ENCODE assay signal across 17 cellular contexts in genomic region chr11:2510626-2511402, GRCh38.
A peak's percentile ranks its signal among the peaks of the same experiment; 100 is the strongest.
DNase-seq lines count a peak whose midpoint lies in the region; ATAC-seq and TF ChIP-seq lines count a peak whose summit lies in the region.
"Had no signal": no experiment of that assay in that cellular context is flagged by ENCODE, and none has a peak within 500 bp of the region (broad histone marks: within the 10 kb centered on the region; RNA-seq: fewer than 3 reads in every experiment).

No MANE protein-coding gene starts in this region.

- H4K20me1 ChIP-seq in osteoblast (ENCODE audit: insufficient read depth, low read length): no peaks in the 10 kb centered on the region

- TF ChIP-seq CTCF in HEK293 (tag by site-specific recombination; IDR thresholded peaks at IDR 0.05) (no peak), osteoblast (IDR thresholded peaks at IDR 0.05; ENCODE audit: extremely low read depth, low read depth, low read length) (no peak), MCF 10A (IDR thresholded peaks at IDR 0.05; ENCODE audit: unreplicated experiment) (no peak)

- H3K36me3 ChIP-seq in HEK293 (ENCODE audit: control insufficient read depth in 2 of 2, insufficient read depth in 1 of 2, low read length in 2 of 2) (no peaks in the 10 kb centered on the region), osteoblast (ENCODE audit: insufficient read depth, low read length) (no peaks in the 10 kb centered on the region)
- H3K36me3 ChIP-seq: colonic mucosa had no signal

- CTCF ChIA-PET in HEK293 (lab: Yijun Ruan, JAX): interaction anchor here (0.7 to 1.0 kb wide), 3 partner anchors 22 to 382 kb away, joined by 3 read pairs; no protein-coding TSS in a partner anchor
- CTCF ChIA-PET in MCF 10A (lab: Yijun Ruan, JAX): interaction anchor here (0.7 to 1.3 kb wide), 3 partner anchors 21 to 90 kb away, joined by 3 to 4 read pairs (median 3); no protein-coding TSS in a partner anchor

- no peaks in the 10 kb centered on the region for H3K9me3 Mint-ChIP-seq in MCF 10A (ENCODE audit: unreplicated experiment)
- H3K9me3 Mint-ChIP-seq: HFFc6 had no signal

- H3K9me3 ChIP-seq in HEK293 (ENCODE audit: control insufficient read depth, insufficient read depth, low read depth, low read length): no peaks in the 10 kb centered on the region
- H3K9me3 ChIP-seq in osteoblast (ENCODE audit: low read depth, low read length): no peaks in the 10 kb centered on the region
- H3K9me3 ChIP-seq: colonic mucosa had no signal

- no TSS peak for BruUV-seq in MCF 10A (replicated peaks; lab: Mats Ljungman, UMichigan)

- peak; percentile 5 for DNase-seq in CD1c-positive myeloid dendritic cell (ENCODE audit: extremely low spot score)
- DNase-seq in Right ventricle myocardium superior: peak; percentile 46
- peak; percentile 79 for DNase-seq in osteoblast (ENCODE audit: insufficient read length, low spot score, missing footprints)
- DNase-seq in MCF 10A (ENCODE audit: unreplicated experiment): no peak
- DNase-seq in hippocampal formation (lab: John Stamatoyannopoulos, UW): no peak
- DNase-seq in activated effector memory CD4-positive, alpha-beta T cell treated with anti-CD3 and anti-CD28 coated beads, Interleukin-2, amount 50 U/mL, for 16 hours: no peak
- DNase-seq: activated CD4-positive, alpha-beta T cell treated with anti-CD3 and anti-CD28 coated beads for 36 hours; Calu3; HFFc6; KBM-7; left colon; NCI-H2029; NK-92 treated with Interleukin-12 subunit alpha and Interleukin-12 subunit beta, amount 100 ng/mL, for 24 hours had no signal

- no peaks in the 10 kb centered on the region for H3K79me2 ChIP-seq in osteoblast (ENCODE audit: insufficient read depth, low read length)

- H3K27ac ChIP-seq in HEK293 (ENCODE audit: extremely low read depth, low read depth, low read length): no peak overlapping the region
- H3K27ac ChIP-seq in osteoblast (ENCODE audit: low read depth, low read length): no peak overlapping the region
- H3K27ac ChIP-seq: colonic mucosa, SK-N-MC had no signal

- H2AFZ ChIP-seq in osteoblast (ENCODE audit: low read length): no peak overlapping the region

- peak; percentile 11 for ATAC-seq in Right ventricle myocardium superior (ENCODE audit: poor library complexity)
- ATAC-seq in HG02981 (IDR thresholded peaks at IDR 0.05; ENCODE audit: unreplicated experiment): no peak
- ATAC-seq: activated CD4-positive, alpha-beta T cell treated with anti-CD3 and anti-CD28 coated beads for 36 hours; left colon had no signal

- H3K4me1 ChIP-seq in HEK293 (ENCODE audit: control insufficient read depth, insufficient read depth, low read length) (no peaks in the 10 kb centered on the region), osteoblast (ENCODE audit: insufficient read depth, low read length) (no peaks in the 10 kb centered on the region)
- H3K4me1 ChIP-seq: colonic mucosa had no signal

- peaks cover 34% of the 10 kb centered on the region for H3K27me3 Mint-ChIP-seq in MCF 10A (ENCODE audit: insufficient read depth, unreplicated experiment)
- H3K27me3 Mint-ChIP-seq: activated CD4-positive, alpha-beta T cell treated with anti-CD3 and anti-CD28 coated beads for 36 hours had no signal

- no peaks in the 10 kb centered on the region for H3K4me1 Mint-ChIP-seq in MCF 10A (ENCODE audit: insufficient read depth, unreplicated experiment)
- H3K4me1 Mint-ChIP-seq: activated CD4-positive, alpha-beta T cell treated with anti-CD3 and anti-CD28 coated beads for 36 hours had no signal

- peaks cover 13% of the 10 kb centered on the region for H3K27me3 ChIP-seq in osteoblast (ENCODE audit: insufficient read depth, low read length)
- H3K27me3 ChIP-seq: colonic mucosa had no signal

- H3K4me2 ChIP-seq in osteoblast (ENCODE audit: insufficient read depth, low read length): no peak overlapping the region

- no peak overlapping the region for H3K4me3 Mint-ChIP-seq in MCF 10A (ENCODE audit: unreplicated experiment)
- H3K4me3 Mint-ChIP-seq: activated CD4-positive, alpha-beta T cell treated with anti-CD3 and anti-CD28 coated beads for 36 hours; HFFc6 had no signal

- POLR2A ChIA-PET in HEK293 (lab: Yijun Ruan, JAX): no interaction called here
- POLR2A ChIA-PET in MCF 10A (lab: Yijun Ruan, JAX): no interaction called here

- H3K36me3 Mint-ChIP-seq in MCF 10A (ENCODE audit: insufficient read depth, unreplicated experiment): no peaks in the 10 kb centered on the region

- H3K4me3 ChIP-seq in HEK293 (ENCODE audit: low read depth, low read length) (no peak overlapping the region), osteoblast (ENCODE audit: insufficient read depth, low read length) (no peak overlapping the region)
- H3K4me3 ChIP-seq: colonic mucosa, SK-N-MC had no signal

- H3K27ac Mint-ChIP-seq in MCF 10A (ENCODE audit: low read depth, unreplicated experiment): no peak overlapping the region
- H3K27ac Mint-ChIP-seq: activated CD4-positive, alpha-beta T cell treated with anti-CD3 and anti-CD28 coated beads for 36 hours; HFFc6 had no signal

- intact Hi-C loops in Right ventricle myocardium superior (cut with DNase I): no loop called here
- intact Hi-C loops in MCF 10A (cut with micrococcal nuclease): no loop called here

TF ChIP-seq in HEK293, 187 proteins besides CTCF, POLR2A, EP300 and RAD21 (continues in another document):
- TF ChIP-seq ZIC2 (tag by site-specific recombination; IDR thresholded peaks at IDR 0.05) (peak; percentile 99), ZFHX2 (tag by site-specific recombination; conservative IDR thresholded peaks at IDR 0.05) (no peak), ZNF639 (tag by site-specific recombination; IDR thresholded peaks at IDR 0.05) (no peak), GLIS1 (tag by site-specific recombination; IDR thresholded peaks at IDR 0.05) (peak; percentile 40), ZNF830 (tag by site-specific recombination; IDR thresholded peaks at IDR 0.05; ENCODE audit: low read depth) (no peak), ZNF133 (tag by site-specific recombination; IDR thresholded peaks at IDR 0.05) (no peak), ZNF623 (tag by site-specific recombination; IDR thresholded peaks at IDR 0.05) (no peak), ZNF391 (tag by site-specific recombination; IDR thresholded peaks at IDR 0.05; ENCODE audit: borderline replicate concordance, low read depth) (no peak), ZNF140 (tag by site-specific recombination; IDR thresholded peaks at IDR 0.05) (no peak), ZNF146 (tag by site-specific recombination; IDR thresholded peaks at IDR 0.05) (no peak), ZNF610 (tag by site-specific recombination; IDR thresholded peaks at IDR 0.05; ENCODE audit: borderline replicate concordance) (no peak), ZNF266 (tag by site-specific recombination; IDR thresholded peaks at IDR 0.05; ENCODE audit: low read depth) (no peak), ZNF202 (tag by site-specific recombination; IDR thresholded peaks at IDR 0.05; ENCODE audit: borderline replicate concordance) (no peak), ZNF629 (tag by site-specific recombination; IDR thresholded peaks at IDR 0.05) (no peak), ZNF132 (tag by site-specific recombination; IDR thresholded peaks at IDR 0.05; ENCODE audit: borderline replicate concordance) (no peak), GLI4 (tag by site-specific recombination; IDR thresholded peaks at IDR 0.05) (no peak)
- TF ChIP-seq, protein P1, sequence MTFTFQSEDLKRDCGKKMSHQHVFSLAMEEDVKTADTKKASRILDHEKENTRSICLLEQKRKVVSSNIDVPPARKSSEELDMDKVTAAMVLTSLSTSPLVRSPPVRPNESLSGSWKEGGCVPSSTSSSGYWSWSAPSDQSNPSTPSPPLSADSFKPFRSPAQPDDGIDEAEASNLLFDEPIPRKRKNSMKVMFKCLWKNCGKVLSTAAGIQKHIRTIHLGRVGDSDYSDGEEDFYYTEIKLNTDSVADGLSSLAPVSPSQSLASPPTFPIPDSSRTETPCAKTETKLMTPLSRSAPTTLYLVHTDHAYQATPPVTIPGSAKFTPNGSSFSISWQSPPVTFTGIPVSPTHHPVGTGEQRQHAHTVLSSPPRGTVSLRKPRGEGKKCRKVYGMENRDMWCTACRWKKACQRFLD (tag by site-specific recombination; IDR thresholded peaks at IDR 0.05): no peak
- TF ChIP-seq, protein P2, sequence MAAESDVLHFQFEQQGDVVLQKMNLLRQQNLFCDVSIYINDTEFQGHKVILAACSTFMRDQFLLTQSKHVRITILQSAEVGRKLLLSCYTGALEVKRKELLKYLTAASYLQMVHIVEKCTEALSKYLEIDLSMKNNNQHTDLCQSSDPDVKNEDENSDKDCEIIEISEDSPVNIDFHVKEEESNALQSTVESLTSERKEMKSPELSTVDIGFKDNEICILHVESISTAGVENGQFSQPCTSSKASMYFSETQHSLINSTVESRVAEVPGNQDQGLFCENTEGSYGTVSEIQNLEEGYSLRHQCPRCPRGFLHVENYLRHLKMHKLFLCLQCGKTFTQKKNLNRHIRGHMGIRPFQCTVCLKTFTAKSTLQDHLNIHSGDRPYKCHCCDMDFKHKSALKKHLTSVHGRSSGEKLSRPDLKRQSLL (tag by site-specific recombination; IDR thresholded peaks at IDR 0.05): no peak

Comparison
In these comparisons a context has a peak if more than half of its experiments do, and no peak if none do; other contexts are left out.
1. DNase-seq: peak in CD1c-positive myeloid dendritic cell (single experiment), Right ventricle myocardium superior (single experiment) and osteoblast (single experiment); none in MCF 10A (single experiment), hippocampal formation (0 of 2) and activated effector memory CD4-positive, alpha-beta T cell treated with anti-CD3 and anti-CD28 coated beads, Interleukin-2, amount 50 U/mL, for 16 hours (single experiment).